In genomic region chr1:95309031-95309459, GRCh38 we compare ENCODE assay signal across 8 cellular contexts.
DNase-seq lines count a peak whose midpoint lies in the region; ATAC-seq and TF ChIP-seq lines count a peak whose summit lies in the region.

No MANE protein-coding gene starts in this region.

- no peak for TF ChIP-seq POLR2A in Peyer's patch (IDR thresholded peaks at IDR 0.05)

- H3K27ac ChIP-seq in Peyer's patch = no peak overlapping the region

- DNase-seq in Daoy (ENCODE audit: low read depth) = peak; percentile 19
- DNase-seq in NCI-H1092 treated with DMSO at 0.1 percent for 48 hours (lab: John Stamatoyannopoulos, UW) = peak; percentile 69
- DNase-seq in WTC11 (ENCODE audit: low spot score) = peak; percentile 30
- DNase-seq in iPS DF 19.7 (ENCODE audit: low read depth, low spot score) = peak; percentile 40
- no peak for DNase-seq in Peyer's patch
- DNase-seq in SIG-M5 (lab: John Stamatoyannopoulos, UW) = no peak
- DNase-seq in activated CD8-positive, alpha-beta T cell treated with anti-CD3 and anti-CD28 coated beads, Interleukin-2, amount 10 ng/mL, durations not matched to agents 7 days and 5 days = no peak
- no peak for DNase-seq in SIG-M5 treated with dmso at 0.1 percent for 504 hours (lab: John Stamatoyannopoulos, UW; ENCODE audit: unreplicated experiment)

- H3K4me3 ChIP-seq in Peyer's patch = no peak overlapping the region

- no peaks in the 10 kb centered on the region for H3K4me1 ChIP-seq in Peyer's patch

- no peaks in the 10 kb centered on the region for H3K27me3 ChIP-seq in Peyer's patch

- H3K4me3 Mint-ChIP-seq in WTC11 = no peak overlapping the region
- H3K4me3 Mint-ChIP-seq in activated CD8-positive, alpha-beta T cell treated with anti-CD3 and anti-CD28 coated beads, Interleukin-2, amount 10 ng/mL, durations not matched to agents 7 days and 5 days = no peak overlapping the region

- H3K9me3 Mint-ChIP-seq in WTC11 = no peaks in the 10 kb centered on the region
- no peaks in the 10 kb centered on the region for H3K9me3 Mint-ChIP-seq in activated CD8-positive, alpha-beta T cell treated with anti-CD3 and anti-CD28 coated beads, Interleukin-2, amount 10 ng/mL, durations not matched to agents 7 days and 5 days (ENCODE audit: insufficient read depth)

- H3K9me3 ChIP-seq in Peyer's patch = no peaks in the 10 kb centered on the region

- TF ChIP-seq CTCF in WTC11 (IDR thresholded peaks at IDR 0.05) (peak; percentile 56), Peyer's patch (IDR thresholded peaks at IDR 0.05) (peak in 3 of 6 experiments; percentile 17 to 31 (median 26))

- no peaks in the 10 kb centered on the region for H3K36me3 ChIP-seq in Peyer's patch

- H3K27me3 Mint-ChIP-seq in WTC11 (ENCODE audit: low read depth) = no peaks in the 10 kb centered on the region
- peaks cover 3% of the 10 kb centered on the region for H3K27me3 Mint-ChIP-seq in activated CD8-positive, alpha-beta T cell treated with anti-CD3 and anti-CD28 coated beads, Interleukin-2, amount 10 ng/mL, durations not matched to agents 7 days and 5 days (ENCODE audit: low read depth)

- H3K36me3 Mint-ChIP-seq in WTC11 = no peaks in the 10 kb centered on the region
- no peaks in the 10 kb centered on the region for H3K36me3 Mint-ChIP-seq in activated CD8-positive, alpha-beta T cell treated with anti-CD3 and anti-CD28 coated beads, Interleukin-2, amount 10 ng/mL, durations not matched to agents 7 days and 5 days (ENCODE audit: low read depth)

- peaks cover 38% of the 10 kb centered on the region for H3K4me1 Mint-ChIP-seq in WTC11
- no peaks in the 10 kb centered on the region for H3K4me1 Mint-ChIP-seq in activated CD8-positive, alpha-beta T cell treated with anti-CD3 and anti-CD28 coated beads, Interleukin-2, amount 10 ng/mL, durations not matched to agents 7 days and 5 days (ENCODE audit: low read depth)

- H3K27ac Mint-ChIP-seq in WTC11 = no peak overlapping the region
- H3K27ac Mint-ChIP-seq in activated CD8-positive, alpha-beta T cell treated with anti-CD3 and anti-CD28 coated beads, Interleukin-2, amount 10 ng/mL, durations not matched to agents 7 days and 5 days = no peak overlapping the region

- POLR2A ChIA-PET in WTC11 (lab: Charles Lee) = no interaction called here
- POLR2A ChIA-PET in activated CD8-positive, alpha-beta T cell treated with anti-CD3 and anti-CD28 coated beads, Interleukin-2, amount 10 ng/mL, durations not matched to agents 7 days and 5 days (lab: Charles Lee) = no interaction called here

- CTCF ChIA-PET in WTC11 (lab: Charles Lee) = interaction anchor here (0.9 to 1.4 kb wide), 5 partner anchors 22 to 927 kb away, joined by 3 to 4 read pairs (median 4); partner anchors contain the start of gene TLCD4
- CTCF ChIA-PET in activated CD8-positive, alpha-beta T cell treated with anti-CD3 and anti-CD28 coated beads, Interleukin-2, amount 10 ng/mL, durations not matched to agents 7 days and 5 days (lab: Charles Lee) = no interaction called here

- peak; percentile 78 for ATAC-seq in WTC11
- no peak for ATAC-seq in activated CD8-positive, alpha-beta T cell treated with anti-CD3 and anti-CD28 coated beads, Interleukin-2, amount 10 ng/mL, durations not matched to agents 7 days and 5 days

TF ChIP-seq in WTC11, 78 proteins besides CTCF, POLR2A, EP300 and RAD21 (continues in another document):
- no peak for TF ChIP-seq NR2C2 (CRISPR knock-in tag; IDR thresholded peaks at IDR 0.05)
- no peak for TF ChIP-seq ARID4B (CRISPR knock-in tag; IDR thresholded peaks at IDR 0.05; ENCODE audit: borderline replicate concordance)
- no peak for TF ChIP-seq NR1H2 (CRISPR knock-in tag; IDR thresholded peaks at IDR 0.05)
- no peak for TF ChIP-seq MLX (CRISPR knock-in tag; IDR thresholded peaks at IDR 0.05)
- TF ChIP-seq ZNF416 (CRISPR knock-in tag; IDR thresholded peaks at IDR 0.05) = no peak
- TF ChIP-seq TEAD4 (CRISPR knock-in tag; IDR thresholded peaks at IDR 0.05) = no peak
- no peak for TF ChIP-seq FOXK1 (CRISPR knock-in tag; IDR thresholded peaks at IDR 0.05)
- TF ChIP-seq USF2 (CRISPR knock-in tag; IDR thresholded peaks at IDR 0.05) = no peak
- TF ChIP-seq HMGXB4 (CRISPR knock-in tag; IDR thresholded peaks at IDR 0.05) = no peak
- TF ChIP-seq NFATC4 (CRISPR knock-in tag; IDR thresholded peaks at IDR 0.05) = no peak
- TF ChIP-seq TP53 (CRISPR knock-in tag; IDR thresholded peaks at IDR 0.05) = no peak
- no peak for TF ChIP-seq NR3C1 (CRISPR knock-in tag; conservative IDR thresholded peaks at IDR 0.05; ENCODE audit: low read depth)
- TF ChIP-seq HMGA2 (CRISPR knock-in tag; IDR thresholded peaks at IDR 0.05) = no peak
- no peak for TF ChIP-seq CBFB (CRISPR knock-in tag; IDR thresholded peaks at IDR 0.05; ENCODE audit: low read depth)

Comparison
In these comparisons a context has a peak if more than half of its experiments do, and no peak if none do; other contexts are left out.
1. DNase-seq: peak in Daoy (single experiment), NCI-H1092 treated with DMSO at 0.1 percent for 48 hours (single experiment), WTC11 (single experiment) and iPS DF 19.7 (single experiment); none in Peyer's patch (0 of 3), SIG-M5 (single experiment), activated CD8-positive, alpha-beta T cell treated with anti-CD3 and anti-CD28 coated beads, Interleukin-2, amount 10 ng/mL, durations not matched to agents 7 days and 5 days (single experiment) and SIG-M5 treated with dmso at 0.1 percent for 504 hours (single experiment).